1 cellular context compared by ENCODE assay signal in the genomic region with DNA sequence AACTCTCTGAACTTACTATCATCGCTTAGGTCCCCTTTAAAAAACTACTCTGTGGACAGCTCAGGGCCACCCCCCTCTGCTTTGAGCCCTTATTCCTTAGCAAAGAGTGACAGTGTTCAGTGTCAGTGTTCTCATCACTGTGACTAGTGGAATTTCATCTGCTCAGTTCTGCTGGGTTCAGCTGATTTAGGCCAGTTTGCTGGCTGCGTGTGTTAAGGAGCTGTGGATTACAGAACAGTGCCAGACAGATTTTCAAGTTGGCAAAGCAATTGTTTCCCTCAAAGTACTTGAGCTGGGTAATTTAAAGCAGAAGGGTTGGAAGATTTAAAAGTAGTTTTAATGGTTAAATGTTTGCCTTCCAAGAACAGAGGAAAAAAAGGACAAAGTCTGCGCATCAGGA.
TF ChIP-seq lines count a peak whose summit lies in the region.

No MANE protein-coding gene starts in this region.

TF ChIP-seq in HCT116, 20 proteins besides CTCF, POLR2A, EP300 and RAD21:
- TF ChIP-seq EZH2phosphoT487 (IDR thresholded peaks at IDR 0.05; ENCODE audit: borderline replicate concordance) (no peak), SIN3A (IDR thresholded peaks at IDR 0.05; ENCODE audit: low read depth) (no peak), JUND (IDR thresholded peaks at IDR 0.05) (no peak)
- TF ChIP-seq, protein P1, sequence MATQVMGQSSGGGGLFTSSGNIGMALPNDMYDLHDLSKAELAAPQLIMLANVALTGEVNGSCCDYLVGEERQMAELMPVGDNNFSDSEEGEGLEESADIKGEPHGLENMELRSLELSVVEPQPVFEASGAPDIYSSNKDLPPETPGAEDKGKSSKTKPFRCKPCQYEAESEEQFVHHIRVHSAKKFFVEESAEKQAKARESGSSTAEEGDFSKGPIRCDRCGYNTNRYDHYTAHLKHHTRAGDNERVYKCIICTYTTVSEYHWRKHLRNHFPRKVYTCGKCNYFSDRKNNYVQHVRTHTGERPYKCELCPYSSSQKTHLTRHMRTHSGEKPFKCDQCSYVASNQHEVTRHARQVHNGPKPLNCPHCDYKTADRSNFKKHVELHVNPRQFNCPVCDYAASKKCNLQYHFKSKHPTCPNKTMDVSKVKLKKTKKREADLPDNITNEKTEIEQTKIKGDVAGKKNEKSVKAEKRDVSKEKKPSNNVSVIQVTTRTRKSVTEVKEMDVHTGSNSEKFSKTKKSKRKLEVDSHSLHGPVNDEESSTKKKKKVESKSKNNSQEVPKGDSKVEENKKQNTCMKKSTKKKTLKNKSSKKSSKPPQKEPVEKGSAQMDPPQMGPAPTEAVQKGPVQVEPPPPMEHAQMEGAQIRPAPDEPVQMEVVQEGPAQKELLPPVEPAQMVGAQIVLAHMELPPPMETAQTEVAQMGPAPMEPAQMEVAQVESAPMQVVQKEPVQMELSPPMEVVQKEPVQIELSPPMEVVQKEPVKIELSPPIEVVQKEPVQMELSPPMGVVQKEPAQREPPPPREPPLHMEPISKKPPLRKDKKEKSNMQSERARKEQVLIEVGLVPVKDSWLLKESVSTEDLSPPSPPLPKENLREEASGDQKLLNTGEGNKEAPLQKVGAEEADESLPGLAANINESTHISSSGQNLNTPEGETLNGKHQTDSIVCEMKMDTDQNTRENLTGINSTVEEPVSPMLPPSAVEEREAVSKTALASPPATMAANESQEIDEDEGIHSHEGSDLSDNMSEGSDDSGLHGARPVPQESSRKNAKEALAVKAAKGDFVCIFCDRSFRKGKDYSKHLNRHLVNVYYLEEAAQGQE (IDR thresholded peaks at IDR 0.05; ENCODE audit: low read depth), result no peak
